In genomic region chr6:36753671-36754485, GRCh38 we compare ENCODE assay signal across 13 cellular contexts. TPM values are rescaled to one million over a fixed set of nuclear protein-coding genes. Genes with fewer than 3 reads are reported as not detected.
A peak's percentile ranks its signal among the peaks of the same experiment; 100 is the strongest.
DNase-seq lines count a peak whose midpoint lies in the region; ATAC-seq and TF ChIP-seq lines count a peak whose summit lies in the region.
"Had no signal": no experiment of that assay in that cellular context is flagged by ENCODE, and none has a peak within 500 bp of the region (broad histone marks: within the 10 kb centered on the region; RNA-seq: fewer than 3 reads in every experiment).

No MANE protein-coding gene starts in this region.

- intact Hi-C loops in activated T-helper 1 cell treated with anti-CD3 and anti-CD28 coated beads, Interleukin-12 subunit alpha, Interleukin-12 subunit beta, Interleukin-2, Interleukin-4 antibody, amounts not matched to agents 30 ng/mL and 10 ng/mL and 1 ng/mL, durations not matched to agents 14 hours and 24 hours and 36 hours (cut with micrococcal nuclease): no loop called here
- intact Hi-C loops in left cardiac atrium (cut with DNase I): loop anchor here (10.0 kb wide), 3 partner anchors 69 to 139 kb away; no protein-coding TSS in a partner anchor

- peaks cover 4% of the 10 kb centered on the region for H3K9me3 Mint-ChIP-seq in activated CD4-positive, alpha-beta T cell treated with anti-CD3 and anti-CD28 coated beads, Interleukin-2, amount 10 ng/mL, durations not matched to agents 7 days and 5 days
- peaks cover 13% of the 10 kb centered on the region for H3K9me3 Mint-ChIP-seq in activated T-helper 1 cell treated with anti-CD3 and anti-CD28 coated beads, Interleukin-12 subunit alpha, Interleukin-12 subunit beta, Interleukin-2, Interleukin-4 antibody, amounts not matched to agents 30 ng/mL and 10 ng/mL and 1 ng/mL, durations not matched to agents 14 hours and 24 hours and 36 hours

- peak overlapping the region; percentile 67 for H3K27ac ChIP-seq in skeletal muscle tissue (ENCODE audit: low read depth, low read length)
- H3K27ac ChIP-seq: left ventricle myocardium inferior had no signal

- no peak overlapping the region for H3K4me3 ChIP-seq in NB4 (ENCODE audit: low read depth, low read length)
- no peak overlapping the region for H3K4me3 ChIP-seq in skeletal muscle tissue (ENCODE audit: low read length in 3 of 3)
- H3K4me3 ChIP-seq: left ventricle myocardium inferior had no signal

- no peak overlapping the region for H3K4me3 Mint-ChIP-seq in activated CD4-positive, alpha-beta T cell treated with anti-CD3 and anti-CD28 coated beads, Interleukin-2, amount 10 ng/mL, durations not matched to agents 7 days and 5 days
- no peak overlapping the region for H3K4me3 Mint-ChIP-seq in activated T-helper 1 cell treated with anti-CD3 and anti-CD28 coated beads, Interleukin-12 subunit alpha, Interleukin-12 subunit beta, Interleukin-2, Interleukin-4 antibody, amounts not matched to agents 30 ng/mL and 10 ng/mL and 1 ng/mL, durations not matched to agents 14 hours and 24 hours and 36 hours

- no peak for TF ChIP-seq CTCF in NB4 (IDR thresholded peaks at IDR 0.05; ENCODE audit: low read depth, low read length)

- no peak for ATAC-seq in left cardiac atrium

- H3K9me3 ChIP-seq in skeletal muscle tissue (ENCODE audit: control insufficient read depth in 3 of 3, low read length in 3 of 3): peaks cover 2 to 5% (median 4%) of the 10 kb centered on the region in 3 donors

- peaks cover 22 to 33% (median 26%) of the 10 kb centered on the region in 3 donors for H3K4me1 ChIP-seq in skeletal muscle tissue (ENCODE audit: control insufficient read depth in 3 of 3, insufficient read depth in 3 of 3, low read length in 3 of 3)

- peak overlapping the region in 2 of 3 donors; percentile 51 to 61 for H3K9ac ChIP-seq in skeletal muscle tissue (ENCODE audit: low read depth in 1 of 3, low read length in 3 of 3)

- H3K4me1 Mint-ChIP-seq in activated CD4-positive, alpha-beta T cell treated with anti-CD3 and anti-CD28 coated beads, Interleukin-2, amount 10 ng/mL, durations not matched to agents 7 days and 5 days: peaks cover 67% of the 10 kb centered on the region
- peaks cover 81% of the 10 kb centered on the region for H3K4me1 Mint-ChIP-seq in activated T-helper 1 cell treated with anti-CD3 and anti-CD28 coated beads, Interleukin-12 subunit alpha, Interleukin-12 subunit beta, Interleukin-2, Interleukin-4 antibody, amounts not matched to agents 30 ng/mL and 10 ng/mL and 1 ng/mL, durations not matched to agents 14 hours and 24 hours and 36 hours (ENCODE audit: low read depth)

- H3K27me3 ChIP-seq in skeletal muscle tissue (ENCODE audit: control insufficient read depth in 3 of 3, insufficient read depth in 3 of 3, low read length in 3 of 3): no peaks in the 10 kb centered on the region

- no peak for TF ChIP-seq POLR2A in NB4 (IDR thresholded peaks at IDR 0.05; ENCODE audit: extremely low read depth, insufficient read length)

- peaks cover 0 to 2% (median 0%) of the 10 kb centered on the region in 3 donors for H3K36me3 ChIP-seq in skeletal muscle tissue (ENCODE audit: control insufficient read depth in 3 of 3, insufficient read depth in 3 of 3, low read length in 3 of 3)

- H3K27ac Mint-ChIP-seq in activated CD4-positive, alpha-beta T cell treated with anti-CD3 and anti-CD28 coated beads, Interleukin-2, amount 10 ng/mL, durations not matched to agents 7 days and 5 days: peak overlapping the region; percentile 51
- peak overlapping the region; percentile 82 for H3K27ac Mint-ChIP-seq in activated T-helper 1 cell treated with anti-CD3 and anti-CD28 coated beads, Interleukin-12 subunit alpha, Interleukin-12 subunit beta, Interleukin-2, Interleukin-4 antibody, amounts not matched to agents 30 ng/mL and 10 ng/mL and 1 ng/mL, durations not matched to agents 14 hours and 24 hours and 36 hours

- POLR2A ChIA-PET in activated CD4-positive, alpha-beta T cell treated with anti-CD3 and anti-CD28 coated beads, Interleukin-2, amount 10 ng/mL, durations not matched to agents 7 days and 5 days (lab: Charles Lee): interaction anchor here (0.6 kb wide), 1 partner anchor 34 kb away, joined by 3 read pairs; no protein-coding TSS in a partner anchor

- peaks cover 9% of the 10 kb centered on the region for H3K36me3 Mint-ChIP-seq in activated CD4-positive, alpha-beta T cell treated with anti-CD3 and anti-CD28 coated beads, Interleukin-2, amount 10 ng/mL, durations not matched to agents 7 days and 5 days (ENCODE audit: low read depth)
- peaks cover 8% of the 10 kb centered on the region for H3K36me3 Mint-ChIP-seq in activated T-helper 1 cell treated with anti-CD3 and anti-CD28 coated beads, Interleukin-12 subunit alpha, Interleukin-12 subunit beta, Interleukin-2, Interleukin-4 antibody, amounts not matched to agents 30 ng/mL and 10 ng/mL and 1 ng/mL, durations not matched to agents 14 hours and 24 hours and 36 hours (ENCODE audit: low read depth)

- no peaks in the 10 kb centered on the region for H3K27me3 Mint-ChIP-seq in activated CD4-positive, alpha-beta T cell treated with anti-CD3 and anti-CD28 coated beads, Interleukin-2, amount 10 ng/mL, durations not matched to agents 7 days and 5 days
- H3K27me3 Mint-ChIP-seq in activated T-helper 1 cell treated with anti-CD3 and anti-CD28 coated beads, Interleukin-12 subunit alpha, Interleukin-12 subunit beta, Interleukin-2, Interleukin-4 antibody, amounts not matched to agents 30 ng/mL and 10 ng/mL and 1 ng/mL, durations not matched to agents 14 hours and 24 hours and 36 hours (ENCODE audit: insufficient read depth): no peaks in the 10 kb centered on the region

- no peak for DNase-seq in activated CD4-positive, alpha-beta T cell treated with anti-CD3 and anti-CD28 coated beads, Interleukin-2, amount 10 ng/mL, durations not matched to agents 7 days and 5 days
- no peak for DNase-seq in activated CD4-positive, alpha-beta T cell treated with anti-CD3 and anti-CD28 coated beads for 1 hour
- DNase-seq in NB4 (ENCODE audit: low read depth) (peak; percentile 75), left cardiac atrium (no peak), NCI-H1417 treated with DMSO at 0.1 percent for 48 hours (lab: John Stamatoyannopoulos, UW) (no peak)
- no peak for DNase-seq in activated T-helper 1 cell treated with anti-CD3 and anti-CD28 coated beads, Interleukin-12 subunit alpha, Interleukin-12 subunit beta, Interleukin-2, Interleukin-4 antibody, amounts not matched to agents 30 ng/mL and 10 ng/mL and 1 ng/mL, durations not matched to agents 14 hours and 24 hours and 36 hours (ENCODE audit: low spot score)
- DNase-seq in stimulated activated CD4-positive, alpha-beta T cell treated with anti-CD3 and anti-CD28 coated beads, Interleukin-4, amount 100 ng/mL, for 4 hours: no peak
- DNase-seq: activated CD4-positive, CD25-positive, alpha-beta regulatory T cell; dermis blood vessel endothelial cell; left ventricle myocardium inferior; NCI-H1694; stimulated activated CD4-positive, alpha-beta T cell treated with anti-CD3 and anti-CD28 coated beads, Interleukin-1b, Interleukin-23, amount 100 ng/mL, for 48 hours had no signal

- CTCF ChIA-PET in activated CD4-positive, alpha-beta T cell treated with anti-CD3 and anti-CD28 coated beads, Interleukin-2, amount 10 ng/mL, durations not matched to agents 7 days and 5 days (lab: Charles Lee): interaction anchor here (0.6 to 4.9 kb wide), 17 partner anchors 9 to 567 kb away, joined by 3 to 45 read pairs (median 4); partner anchors contain the start of gene CDKN1A

RNA-seq across cellular contexts. Expression of gene RAB44, which starts 56.3 kb away (rescaled TPM):
- under 1 TPM; 0.08 to 0.15 TPM for total RNA-seq in activated CD4-positive, alpha-beta T cell treated with anti-CD3 and anti-CD28 coated beads, Interleukin-2, amount 10 ng/mL, durations not matched to agents 7 days and 5 days
- 0.05 and 0.10 TPM in 2 replicates for total RNA-seq in activated T-helper 1 cell treated with anti-CD3 and anti-CD28 coated beads, Interleukin-12 subunit alpha, Interleukin-12 subunit beta, Interleukin-2, Interleukin-4 antibody, amounts not matched to agents 30 ng/mL and 10 ng/mL and 1 ng/mL, durations not matched to agents 14 hours and 24 hours and 36 hours
- not detected for total RNA-seq in skeletal muscle tissue
- under 1 TPM; 0.05 to 0.12 TPM for total RNA-seq in left cardiac atrium
